Comparison of ENCODE assay signal across 20 cellular contexts in genomic region chr1:162983671-162984425, GRCh38.
"Had no signal": no experiment of that assay in that cellular context is flagged by ENCODE, and none has a peak within 500 bp of the region (broad histone marks: within the 10 kb centered on the region; RNA-seq: fewer than 3 reads in every experiment).

No MANE protein-coding gene starts in this region.

- H3K4me3 ChIP-seq: adrenal gland, body of pancreas, coronary artery, gastrocnemius medialis, heart left ventricle, neural progenitor cell, skin epidermis, tibial artery, uterus had no signal

- DNase-seq: activated CD4-positive, alpha-beta T cell treated with anti-CD3 and anti-CD28 coated beads, Interleukin-2, amount 50 U/mL, for 48 hours; activated CD4-positive, CD25-positive, alpha-beta regulatory T cell treated with anti-CD3 and anti-CD28 coated beads, Interleukin-2, amount 50 U/mL, for 72 hours; activated T-cell treated with anti-CD3 and anti-CD28 coated beads, Interleukin-2, amount 50 U/mL, for 1 hour; adrenal gland; body of pancreas; central memory CD4-positive, alpha-beta T cell; effector CD4-positive, alpha-beta T cell; gastrocnemius medialis; heart left ventricle; immature natural killer cell; naive B cell; stimulated activated CD4-positive, alpha-beta T cell treated with anti-CD3 and anti-CD28 coated beads, Interleukin-4, amount 100 ng/mL, for 24 hours; stimulated activated naive CD4-positive, alpha-beta T cell; T-cell; T1000; tibial artery; uterus had no signal

- ATAC-seq: body of pancreas, gastrocnemius medialis, T-cell had no signal
